Comparison of ENCODE assay signal across 9 cellular contexts in genomic region chr9:68546596-68547390, GRCh38. TPM values are rescaled to one million over a fixed set of nuclear protein-coding genes. Genes with fewer than 3 reads are reported as not detected.
DNase-seq lines count a peak whose midpoint lies in the region; ATAC-seq lines count a peak whose summit lies in the region.
"Had no signal": no experiment of that assay in that cellular context is flagged by ENCODE, and none has a peak within 500 bp of the region (broad histone marks: within the 10 kb centered on the region; RNA-seq: fewer than 3 reads in every experiment).

No MANE protein-coding gene starts in this region.

- no peaks in the 10 kb centered on the region for H3K27me3 ChIP-seq in stomach smooth muscle (ENCODE audit: control insufficient read depth in 1 of 2, insufficient read depth in 2 of 2, low read length in 2 of 2)

- H3K4me1 ChIP-seq in stomach smooth muscle (ENCODE audit: control insufficient read depth, insufficient read depth, low read length) = peaks cover 7% of the 10 kb centered on the region

- DNase-seq in Caki2 (ENCODE audit: low read depth) (peak; percentile 84), germinal center (ENCODE audit: low spot score) (peak; percentile 46), mucosa of gallbladder (ENCODE audit: low spot score) (no peak), NCI-H1930 (lab: John Stamatoyannopoulos, UW) (no peak), LoVo (ENCODE audit: low spot score) (no peak)

- in situ Hi-C loops in Caki2 (cut with HindIII; ENCODE audit: low pct_unique_long_range_greater_than_20kb, low sequenced_read_pairs) = no loop called here

- peak overlapping the region; percentile 55 for H3K27ac ChIP-seq in stomach smooth muscle (ENCODE audit: low read length)

- peak; percentile 81 for ATAC-seq in GM21381 (IDR thresholded peaks at IDR 0.05; ENCODE audit: unreplicated experiment)
- peak; percentile 75 for ATAC-seq in HG03565 (IDR thresholded peaks at IDR 0.05; ENCODE audit: unreplicated experiment)

- peak overlapping the region in 1 of 2 donors; percentile 13 for H3K9ac ChIP-seq in stomach smooth muscle (ENCODE audit: low read length in 2 of 2)

- no peaks in the 10 kb centered on the region for H3K36me3 ChIP-seq in stomach smooth muscle (ENCODE audit: control insufficient read depth in 2 of 2, insufficient read depth in 2 of 2, low read length in 2 of 2)

- peaks cover 0 to 2% of the 10 kb centered on the region in 2 donors for H3K9me3 ChIP-seq in stomach smooth muscle (ENCODE audit: control insufficient read depth in 2 of 2, low read length in 2 of 2)

- no peak overlapping the region for H3K4me3 ChIP-seq in stomach smooth muscle (ENCODE audit: low read length in 2 of 2)

RNA-seq across cellular contexts. Expression of gene TMEM252, which starts 6.1 kb away (rescaled TPM):
- total RNA-seq in Caki2 (2014; rRNA removed; shearing (Covaris generic); ENCODE audit: low replicate concordance) = not detected in 2 replicates
- total RNA-seq in mucosa of gallbladder = not detected
- total RNA-seq: subcutaneous adipose tissue had no signal

Comparison
In these comparisons a context has a peak if more than half of its experiments do, and no peak if none do; other contexts are left out.
1. DNase-seq: peak in Caki2 (single experiment) and germinal center (single experiment); none in mucosa of gallbladder (single experiment), NCI-H1930 (0 of 2) and LoVo (single experiment).